ENCODE assay signal across 18 cellular contexts in genomic region chr7:130723784-130724183, GRCh38. TPM values are rescaled to one million over a fixed set of nuclear protein-coding genes. Genes with fewer than 3 reads are reported as not detected.
DNase-seq lines count a peak whose midpoint lies in the region; FAIRE-seq and TF ChIP-seq lines count a peak whose summit lies in the region.
"Had no signal": no experiment of that assay in that cellular context is flagged by ENCODE, and none has a peak within 500 bp of the region (broad histone marks: within the 10 kb centered on the region; RNA-seq: fewer than 3 reads in every experiment).

No MANE protein-coding gene starts in this region.

- peak; percentile 39 for DNase-seq in ELR (ENCODE audit: low read depth)
- DNase-seq in RPMI7951 (ENCODE audit: low read depth), result peak; percentile 37
- DNase-seq in fibroblast of pulmonary artery (ENCODE audit: low read depth), result peak; percentile 13
- peak; percentile 14 for DNase-seq in urothelium cell line (ENCODE audit: low spot score)
- no peak for DNase-seq in DMS114 treated with DMSO at 0.1 percent for 48 hours (lab: John Stamatoyannopoulos, UW; ENCODE audit: unreplicated experiment)
- no peak for DNase-seq in T-helper 2 cell
- no peak for DNase-seq in stimulated activated CD4-positive, alpha-beta T cell treated with anti-CD3 and anti-CD28 coated beads, Interleukin-4, amount 100 ng/mL, for 24 hours
- DNase-seq: AML-193, DMS79, GDM1, NCI-H1417 treated with DMSO at 0.1 percent for 48 hours, NCI-H2029, NCI-H526 treated with DMSO at 0.1 percent for 48 hours, T-cell had no signal

- H3K4me3 ChIP-seq in fibroblast of pulmonary artery (replicated peaks; ENCODE audit: low read depth, low read length), result no peak overlapping the region
- H3K4me3 ChIP-seq: K562 had no signal

- FAIRE-seq in urothelium cell line (lab: Jason Lieb, UNC), result no peak
- FAIRE-seq: D721Med, GM19239, K562 had no signal

- no peak for TF ChIP-seq CTCF in fibroblast of pulmonary artery (IDR thresholded peaks at IDR 0.05; ENCODE audit: low read length, missing control alignments)

RNA-seq across cellular contexts. Expression of gene KLF14, which starts 10.2 kb away (rescaled TPM):
- total RNA-seq in RPMI7951 (2014; rRNA removed; shearing (Covaris generic)), result under 0.01 and 0.12 TPM in 2 replicates
- total RNA-seq: K562, T-cell had no signal

RNA-seq across cellular contexts. Expression of gene TSGA13, which starts 37.4 kb away (rescaled TPM):
- not detected in 2 replicates for total RNA-seq in RPMI7951 (2014; rRNA removed; shearing (Covaris generic))
- total RNA-seq: K562, Right ventricle myocardium inferior, T-cell had no signal

RNA-seq across cellular contexts. Expression of gene COPG2, which starts 55.2 kb away (rescaled TPM):
- 38.9 and 39.3 TPM in 2 replicates for total RNA-seq in RPMI7951 (2014; rRNA removed; shearing (Covaris generic))

Comparison
In these comparisons a context has a peak if more than half of its experiments do, and no peak if none do; other contexts are left out.
1. DNase-seq: peak in ELR (single experiment), RPMI7951 (single experiment), fibroblast of pulmonary artery (single experiment) and urothelium cell line (single experiment); none in DMS114 treated with DMSO at 0.1 percent for 48 hours (single experiment), T-helper 2 cell (0 of 5) and stimulated activated CD4-positive, alpha-beta T cell treated with anti-CD3 and anti-CD28 coated beads, Interleukin-4, amount 100 ng/mL, for 24 hours (single experiment).